Comparison of ENCODE assay signal across 9 cellular contexts in genomic region chr22:39959640-39960447, GRCh38. TPM values are rescaled to one million over a fixed set of nuclear protein-coding genes. Genes with fewer than 3 reads are reported as not detected.
DNase-seq lines count a peak whose midpoint lies in the region; ATAC-seq and TF ChIP-seq lines count a peak whose summit lies in the region.
"Had no signal": no experiment of that assay in that cellular context is flagged by ENCODE, and none has a peak within 500 bp of the region (broad histone marks: within the 10 kb centered on the region; RNA-seq: fewer than 3 reads in every experiment).

Gene TMA7B (plus strand): TSS chr22:39960397. CDS start chr22:39964375, 3,978 bp downstream.

- peak within 1 kb of the TSS; percentile 70 for H3K4ac ChIP-seq in IMR-90 (ENCODE audit: low read depth, low read length)

- peak within 1 kb of the TSS; percentile 65 for H3K56ac ChIP-seq in IMR-90 (ENCODE audit: extremely low read depth, insufficient read depth, low read length)

- in situ Hi-C loops in IMR-90 (cut with MboI; ENCODE audit: low sequenced_read_pairs), result no loop called here

- BruUV-seq in IMR-90 (replicated peaks; lab: Mats Ljungman, UMichigan), result no TSS peak

- H3K4me1 Mint-ChIP-seq in activated CD8-positive, alpha-beta T cell treated with anti-CD3 and anti-CD28 coated beads for 36 hours (ENCODE audit: low read depth), result peaks cover 79% of the 10 kb centered on the region
- peaks cover 4% of the 10 kb centered on the region for H3K4me1 Mint-ChIP-seq in glutamatergic neuron (ENCODE audit: low read depth, unreplicated experiment)

- peak within 1 kb of the TSS; percentile 55; the same call in 1 of the 2 replicates for H3K23ac ChIP-seq in IMR-90 (ENCODE audit: low read depth, low read length)

- intact Hi-C loops in IMR-90 (cut with micrococcal nuclease) (no loop called here), esophagus muscularis mucosa (cut with DNase I) (no loop called here)
- intact Hi-C loops in activated CD8-positive, alpha-beta T cell treated with anti-CD3 and anti-CD28 coated beads for 36 hours (cut with micrococcal nuclease), result loop anchor here (5.0 kb wide), 1 partner anchor 38 kb away; no protein-coding TSS in a partner anchor

- H3K9me1 ChIP-seq in IMR-90 (ENCODE audit: insufficient read depth, low read length), result 0 out of 2 replicates have a peak, but pooled peaks cover 2% of the 10 kb centered on the region

- DNase-seq in AG20443 (ENCODE audit: low spot score) (peak; percentile 75), IMR-90 (peak; percentile 75), glomerular visceral epithelial cell (ENCODE audit: extremely low spot score) (peak; percentile 76), esophagus muscularis mucosa (ENCODE audit: extremely low spot score) (no peak), glutamatergic neuron (no peak), NCI-H128 (lab: John Stamatoyannopoulos, UW; ENCODE audit: unreplicated experiment) (no peak)
- peak; percentile 58 for DNase-seq in activated CD8-positive, alpha-beta T cell treated with anti-CD3 and anti-CD28 coated beads for 36 hours

- peak within 1 kb of the TSS; percentile 86 for H4K91ac ChIP-seq in IMR-90 (ENCODE audit: insufficient read depth, low read depth, low read length)

- no peaks in the 10 kb centered on the region for H3K79me1 ChIP-seq in IMR-90 (ENCODE audit: low read depth in 1 of 2, low read length in 2 of 2)

- H3K4me1 ChIP-seq in IMR-90 (ENCODE audit: control insufficient read depth, insufficient read depth, low read length) (peaks cover 8% of the 10 kb centered on the region), skeletal muscle satellite cell (ENCODE audit: control insufficient read depth, insufficient read depth, low read length) (peaks cover 33% of the 10 kb centered on the region), esophagus muscularis mucosa (peaks cover 4 to 8% (median 6%) of the 10 kb centered on the region in 4 donors)

- dilution Hi-C loops in IMR-90 (cut with HindIII; ENCODE audit: low sequenced_read_pairs, unreplicated experiment), result no loop called here

- H3K9ac ChIP-seq in IMR-90 (ENCODE audit: low read depth, low read length), result no peak within 1 kb of the TSS
- no peak within 1 kb of the TSS for H3K9ac ChIP-seq in skeletal muscle satellite cell (ENCODE audit: low read depth, low read length)

- CTCF ChIA-PET in IMR-90 (lab: Yijun Ruan, JAX), result interaction anchor here (0.5 kb wide), 1 partner anchor 31 kb away, joined by 4 read pairs; no protein-coding TSS in a partner anchor
- CTCF ChIA-PET in activated CD8-positive, alpha-beta T cell treated with anti-CD3 and anti-CD28 coated beads for 36 hours (lab: Charles Lee), result interaction anchor here (1.0 to 1.6 kb wide), 6 partner anchors 9 to 44 kb away, joined by 3 to 4 read pairs (median 3); no protein-coding TSS in a partner anchor

- peak within 1 kb of the TSS; percentile 76 for H3K14ac ChIP-seq in IMR-90 (replicated peaks; ENCODE audit: low read depth, low read length)

- POLR2A ChIA-PET in IMR-90 (lab: Charles Lee; ENCODE audit: unreplicated experiment), result no interaction called here
- POLR2A ChIA-PET in activated CD8-positive, alpha-beta T cell treated with anti-CD3 and anti-CD28 coated beads for 36 hours (lab: Charles Lee), result interaction anchor here (0.6 to 4.0 kb wide), 9 partner anchors 9 to 49 kb away, joined by 3 to 17 read pairs (median 4); partner anchors contain the start of gene FAM83F

- no peaks in the 10 kb centered on the region; the same call in 1 of the 2 replicates for H4K20me1 ChIP-seq in IMR-90 (ENCODE audit: insufficient read depth, low read length)

- H3K9me3 ChIP-seq in IMR-90 (ENCODE audit: control insufficient read depth, insufficient read depth, low read length) (no peaks in the 10 kb centered on the region), skeletal muscle satellite cell (replicated peaks; ENCODE audit: low read length) (no peaks in the 10 kb centered on the region), esophagus muscularis mucosa (no peaks in the 10 kb centered on the region)

- peak within 1 kb of the TSS; percentile 80 for H3K27ac Mint-ChIP-seq in activated CD8-positive, alpha-beta T cell treated with anti-CD3 and anti-CD28 coated beads for 36 hours
- H3K27ac Mint-ChIP-seq in glutamatergic neuron (ENCODE audit: unreplicated experiment), result no peak within 1 kb of the TSS
- H3K27ac Mint-ChIP-seq: dendritic cell treated with granulocyte-macrophage colony-stimulating factor and Interleukin-4, amounts not matched to agents 40 ng/mL and 50 ng/mL, for 4 days had no signal

- H3K4me2 ChIP-seq in IMR-90 (ENCODE audit: low read depth, low read length) (peak within 1 kb of the TSS; percentile 38), skeletal muscle satellite cell (ENCODE audit: low read length) (peak within 1 kb of the TSS; percentile 64)

- H3K27ac ChIP-seq in IMR-90 (ENCODE audit: insufficient read depth, low read length) (peak within 1 kb of the TSS; percentile 51), esophagus muscularis mucosa (replicated peaks in 1 of 4) (no peak within 1 kb of the TSS)

- peak within 1 kb of the TSS; percentile 8; the same call in 1 of the 2 replicates for H3K18ac ChIP-seq in IMR-90 (ENCODE audit: low read depth, low read length)

- H2AFZ ChIP-seq in IMR-90 (replicated peaks; ENCODE audit: low read length, poor library complexity), result peak within 1 kb of the TSS; percentile 82

- peak within 1 kb of the TSS; percentile 88 for H2AK5ac ChIP-seq in IMR-90 (ENCODE audit: low read depth, low read length)

- H3K36me3 ChIP-seq in IMR-90 (ENCODE audit: control insufficient read depth, insufficient read depth, low read length) (no peaks in the 10 kb centered on the region), skeletal muscle satellite cell (ENCODE audit: insufficient read depth, low read length) (no peaks in the 10 kb centered on the region), esophagus muscularis mucosa (no peaks in the 10 kb centered on the region)

- peak; percentile 38 for TF ChIP-seq RAD21 in IMR-90 (IDR thresholded peaks at IDR 0.05; ENCODE audit: low read length)

- H3K4me3 Mint-ChIP-seq in activated CD8-positive, alpha-beta T cell treated with anti-CD3 and anti-CD28 coated beads for 36 hours, result no peak within 1 kb of the TSS
- H3K4me3 Mint-ChIP-seq in glutamatergic neuron (ENCODE audit: unreplicated experiment), result no peak within 1 kb of the TSS
- H3K4me3 Mint-ChIP-seq: dendritic cell treated with granulocyte-macrophage colony-stimulating factor and Interleukin-4, amounts not matched to agents 40 ng/mL and 50 ng/mL, for 4 days had no signal

- H4K8ac ChIP-seq in IMR-90 (ENCODE audit: low read depth in 2 of 2, low read length in 2 of 2), result peak within 1 kb of the TSS; percentile 17 to 83

- H2BK5ac ChIP-seq in IMR-90 (ENCODE audit: low read depth, low read length, poor library complexity, severe bottlenecking), result peak within 1 kb of the TSS; percentile 97

- TF ChIP-seq CTCF in IMR-90 (conservative IDR thresholded peaks at IDR 0.05; ENCODE audit: low read depth, low read length) (peak; percentile 42), esophagus muscularis mucosa (IDR thresholded peaks at IDR 0.05) (no peak), glutamatergic neuron (IDR thresholded peaks at IDR 0.05; ENCODE audit: partially characterized antibody, unreplicated experiment) (no peak)
- TF ChIP-seq CTCF in activated CD8-positive, alpha-beta T cell treated with anti-CD3 and anti-CD28 coated beads for 36 hours (IDR thresholded peaks at IDR 0.05), result peak; percentile 16

- H3K4me3 ChIP-seq in IMR-90 (ENCODE audit: insufficient read depth, low read depth, low read length) (no peak within 1 kb of the TSS), skeletal muscle satellite cell (ENCODE audit: low read length) (no peak within 1 kb of the TSS), esophagus muscularis mucosa (no peak within 1 kb of the TSS)

- H3K27me3 ChIP-seq in IMR-90 (ENCODE audit: control insufficient read depth, insufficient read depth, low read length), result no peaks in the 10 kb centered on the region
- H3K27me3 ChIP-seq in skeletal muscle satellite cell (ENCODE audit: control insufficient read depth, insufficient read depth, low read length), result no peaks in the 10 kb centered on the region
- H3K27me3 ChIP-seq in esophagus muscularis mucosa, result peaks cover 0 to 19% (median 0%) of the 10 kb centered on the region in 4 donors

- H2AK9ac ChIP-seq in IMR-90 (replicated peaks; ENCODE audit: low read depth, low read length, poor library complexity), result peak within 1 kb of the TSS; percentile 39

- peak within 1 kb of the TSS; percentile 91 for H2BK20ac ChIP-seq in IMR-90 (ENCODE audit: low read depth, low read length)

- WGBS in IMR-90 (ENCODE audit: extremely low coverage in 2 of 2, insufficient read length in 1 of 2), 2 experiments, result 56% methylated on average over 2 of the region's 14 CpGs; no CpG with 5 or more reads in 1 of the 2 experiments
- 51% methylated on average over 14 of the region's 14 CpGs for WGBS in esophagus muscularis mucosa

- H4K5ac ChIP-seq in IMR-90 (ENCODE audit: low read depth, low read length), result peak within 1 kb of the TSS; percentile 31; the same call in 1 of the 2 replicates

- TF ChIP-seq POLR2A in IMR-90 (IDR thresholded peaks at IDR 0.05; ENCODE audit: low read depth, low read length) (no peak), esophagus muscularis mucosa (IDR thresholded peaks at IDR 0.05; ENCODE audit: low read depth) (no peak)

- peak within 1 kb of the TSS; percentile 88; the same call in 2 of the 3 replicates for H2BK15ac ChIP-seq in IMR-90 (ENCODE audit: low read depth, low read length)

- peak; percentile 83 for ATAC-seq in IMR-90 (ENCODE audit: low read depth)
- ATAC-seq in activated CD8-positive, alpha-beta T cell treated with anti-CD3 and anti-CD28 coated beads for 36 hours, result peak; percentile 32

- peaks cover 85% of the 10 kb centered on the region for H3K36me3 Mint-ChIP-seq in activated CD8-positive, alpha-beta T cell treated with anti-CD3 and anti-CD28 coated beads for 36 hours (ENCODE audit: low read depth)
- H3K36me3 Mint-ChIP-seq in glutamatergic neuron (ENCODE audit: unreplicated experiment), result no peaks in the 10 kb centered on the region

- no peak for TF ChIP-seq EP300 in esophagus muscularis mucosa (IDR thresholded peaks at IDR 0.05)

- H3K9me3 Mint-ChIP-seq in activated CD8-positive, alpha-beta T cell treated with anti-CD3 and anti-CD28 coated beads for 36 hours, result peaks cover 7% of the 10 kb centered on the region
- H3K9me3 Mint-ChIP-seq in glutamatergic neuron (ENCODE audit: unreplicated experiment), result no peaks in the 10 kb centered on the region
- H3K9me3 Mint-ChIP-seq: dendritic cell treated with granulocyte-macrophage colony-stimulating factor and Interleukin-4, amounts not matched to agents 40 ng/mL and 50 ng/mL, for 4 days had no signal

- H2BK120ac ChIP-seq in IMR-90 (ENCODE audit: low read depth, low read length), result peak within 1 kb of the TSS; percentile 91

- H3K27me3 Mint-ChIP-seq in activated CD8-positive, alpha-beta T cell treated with anti-CD3 and anti-CD28 coated beads for 36 hours, result no peaks in the 10 kb centered on the region
- peaks cover 2% of the 10 kb centered on the region for H3K27me3 Mint-ChIP-seq in glutamatergic neuron (ENCODE audit: unreplicated experiment)

RNA-seq across cellular contexts. Expression of gene TMA7B, which starts in this region (rescaled TPM):
- total RNA-seq in IMR-90 (2012; rRNA removed) (not detected in 2 replicates), esophagus muscularis mucosa (not detected), glutamatergic neuron (ENCODE audit: unreplicated experiment) (not detected)
- polyA plus RNA-seq in IMR-90 (2012; rRNA removed), result not detected in 2 replicates
- not detected in 2 replicates for polyA plus RNA-seq in IMR-90 (2012; cell fraction: cytosol; rRNA removed)
- 0.09 TPM in 1 of 2 replicates, not detected in the other for polyA plus RNA-seq in IMR-90 (2012; cell fraction: nucleus; rRNA removed; ENCODE audit: low replicate concordance)
- total RNA-seq in activated CD8-positive, alpha-beta T cell treated with anti-CD3 and anti-CD28 coated beads for 36 hours, result 1 to 10 TPM; 2.2 to 2.3 TPM
- not detected in 2 replicates for total RNA-seq in skeletal muscle satellite cell (2012; rRNA removed)

Comparison
In these comparisons a context has a peak if more than half of its experiments do, and no peak if none do; other contexts are left out.
1. Peak in DNase-seq, ATAC-seq, H3K27ac ChIP-seq and H3K4me2 ChIP-seq in IMR-90; RNA of the gene not detected or under 1 TPM.
2. DNase-seq: peak in AG20443 (single experiment), activated CD8-positive, alpha-beta T cell treated with anti-CD3 and anti-CD28 coated beads for 36 hours (single experiment) and glomerular visceral epithelial cell (single experiment); none in esophagus muscularis mucosa (single experiment), glutamatergic neuron (single experiment) and NCI-H128 (single experiment).
3. CTCF ChIP-seq: peak in IMR-90 (single experiment) and activated CD8-positive, alpha-beta T cell treated with anti-CD3 and anti-CD28 coated beads for 36 hours (single experiment); none in esophagus muscularis mucosa (0 of 3) and glutamatergic neuron (single experiment).